ENCODE assay signal across 23 cellular contexts in the genomic region with DNA sequence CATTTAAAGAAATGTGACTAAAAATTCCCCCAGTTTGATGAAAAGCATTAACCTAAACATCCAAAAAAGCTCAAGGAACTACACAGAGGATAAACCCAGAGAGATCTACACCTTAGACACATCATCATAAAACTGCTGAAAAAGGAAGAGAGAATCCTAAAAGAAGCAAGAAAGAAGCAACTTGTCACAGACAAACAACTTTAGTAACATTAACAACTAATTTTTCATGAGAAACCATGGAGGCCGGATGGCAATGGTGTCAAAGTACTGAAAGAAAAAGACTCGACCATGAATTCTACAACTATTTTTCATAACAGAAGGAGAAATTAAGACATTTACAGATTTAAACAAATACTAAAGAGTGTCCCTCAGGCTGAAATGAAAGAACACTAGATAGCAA.
"Had no signal": no experiment of that assay in that cellular context is flagged by ENCODE, and none has a peak within 500 bp of the region (broad histone marks: within the 10 kb centered on the region; RNA-seq: fewer than 3 reads in every experiment).

No MANE protein-coding gene starts in this region.

- H3K27ac ChIP-seq: left lung, lower lobe of right lung, ovary, sigmoid colon, spleen, tibial nerve, uterus had no signal

- H3K9me3 ChIP-seq: left lung, lower lobe of right lung, ovary, sigmoid colon, uterus had no signal

- H3K4me1 ChIP-seq: uterus had no signal

- H3K27me3 Mint-ChIP-seq: naive thymus-derived CD8-positive, alpha-beta T cell; progenitor cell of endocrine pancreas; stimulated activated naive CD8-positive, alpha-beta T cell treated with anti-CD3 and anti-CD28 coated beads, Interleukin-15, amount 100 ng/mL, for 72 hours; type B pancreatic cell had no signal

- H3K27ac Mint-ChIP-seq: stimulated activated effector memory CD8-positive, alpha-beta T cell treated with anti-CD3 and anti-CD28 coated beads, Interleukin-12 subunit alpha, Interleukin-12 subunit beta, amount 100 ng/mL, for 72 hours; type B pancreatic cell had no signal

- H3K4me3 Mint-ChIP-seq: stimulated activated effector memory CD8-positive, alpha-beta T cell treated with anti-CD3 and anti-CD28 coated beads, Interleukin-12 subunit alpha, Interleukin-12 subunit beta, amount 100 ng/mL, for 72 hours; stimulated activated naive CD8-positive, alpha-beta T cell treated with anti-CD3 and anti-CD28 coated beads, Interleukin-15, amount 100 ng/mL, for 72 hours; type B pancreatic cell had no signal

- DNase-seq: hippocampal formation; kidney; left colon; left lung; lower lobe of right lung; mammary epithelial cell; mesenchymal stem cell; naive thymus-derived CD8-positive, alpha-beta T cell; ovary; retina; right cardiac atrium; sigmoid colon; small intestine; spleen; stimulated activated CD4-positive, alpha-beta T cell treated with anti-CD3 and anti-CD28 coated beads, Interleukin-4, amount 100 ng/mL, for 24 hours; stimulated activated naive CD4-positive, alpha-beta T cell treated with Interleukin-2 at 50 U/mL for 16 hours; stimulated activated naive CD8-positive, alpha-beta T cell treated with anti-CD3 and anti-CD28 coated beads, Interleukin-15, amount 100 ng/mL, for 72 hours; substantia nigra; uterus had no signal

- ATAC-seq: left colon; left lung; lower lobe of right lung; naive thymus-derived CD8-positive, alpha-beta T cell; right cardiac atrium; stimulated activated effector memory CD8-positive, alpha-beta T cell treated with anti-CD3 and anti-CD28 coated beads, Interleukin-12 subunit alpha, Interleukin-12 subunit beta, amount 100 ng/mL, for 72 hours; stimulated activated naive CD8-positive, alpha-beta T cell treated with anti-CD3 and anti-CD28 coated beads, Interleukin-15, amount 100 ng/mL, for 72 hours had no signal

- H3K27me3 ChIP-seq: left lung, ovary, sigmoid colon, spleen, tibial nerve, uterus had no signal

- H3K36me3 ChIP-seq: left lung, lower lobe of right lung, ovary, sigmoid colon, spleen, uterus had no signal

- H3K4me3 ChIP-seq: left lung, lower lobe of right lung, ovary, sigmoid colon, spleen, tibial nerve, uterus had no signal

- H3K36me3 Mint-ChIP-seq: stimulated activated effector memory CD8-positive, alpha-beta T cell treated with anti-CD3 and anti-CD28 coated beads, Interleukin-12 subunit alpha, Interleukin-12 subunit beta, amount 100 ng/mL, for 72 hours had no signal
